11 cellular contexts compared by ENCODE assay signal in the genomic region with DNA sequence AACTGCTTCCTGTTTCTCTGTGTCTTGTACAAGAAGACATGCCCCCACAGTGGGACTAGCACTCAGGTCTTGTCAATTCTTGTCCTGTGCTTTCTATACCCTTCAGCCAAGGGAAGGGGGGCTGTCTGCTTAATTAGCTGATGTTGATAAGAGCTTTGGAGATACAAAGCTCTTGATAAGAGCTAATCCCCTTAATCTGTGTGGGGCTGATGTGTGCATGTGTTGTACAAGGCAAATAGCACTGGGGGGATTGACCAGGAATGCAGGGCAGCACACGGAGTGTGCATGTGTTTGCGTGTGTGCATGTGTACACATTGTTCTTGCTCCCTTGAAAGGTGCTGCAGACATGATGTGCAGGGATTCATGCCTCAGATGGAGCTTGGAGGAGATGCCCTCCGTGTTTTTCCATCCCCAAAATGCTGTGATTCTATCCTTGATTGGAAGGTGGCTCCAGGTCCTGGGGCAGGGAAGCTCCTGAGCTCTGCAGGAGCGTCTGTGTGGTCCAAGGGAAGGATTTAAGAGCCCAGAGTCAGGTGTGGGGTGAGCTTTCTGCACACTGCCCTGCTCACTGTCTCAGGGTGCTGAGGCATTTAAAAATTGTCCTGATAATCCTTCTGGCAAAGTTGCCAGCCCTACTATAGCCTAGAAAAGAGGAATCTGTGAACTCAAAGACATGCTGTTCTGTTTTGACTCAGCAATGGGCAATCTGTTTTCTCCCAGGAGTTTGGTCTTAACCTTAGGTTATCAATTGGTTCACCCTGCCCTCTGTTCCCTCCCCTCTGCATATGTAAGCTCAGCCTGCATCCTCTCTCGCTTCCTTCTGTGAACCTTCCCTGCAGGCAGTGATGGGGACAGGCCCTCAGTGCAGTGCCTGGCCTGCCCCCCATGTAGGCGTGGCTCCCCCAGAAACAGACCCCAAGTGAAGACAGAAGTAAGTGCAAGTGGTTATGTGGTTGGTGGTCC.
DNase-seq lines count a peak whose midpoint lies in the region; ATAC-seq and TF ChIP-seq lines count a peak whose summit lies in the region.
"Had no signal": no experiment of that assay in that cellular context is flagged by ENCODE, and none has a peak within 500 bp of the region (broad histone marks: within the 10 kb centered on the region; RNA-seq: fewer than 3 reads in every experiment).

No MANE protein-coding gene starts in this region.

- H3K9ac ChIP-seq in HCT116 (ENCODE audit: low read length) = no peak overlapping the region

- peaks cover 12% of the 10 kb centered on the region for H3K4me1 Mint-ChIP-seq in stimulated activated naive CD8-positive, alpha-beta T cell treated with anti-CD3 and anti-CD28 coated beads, Interleukin-15, Interleukin-2, amounts not matched to agents 100 ng/mL and 50 ng/mL, for 24 hours (ENCODE audit: low read depth)
- H3K4me1 Mint-ChIP-seq in stimulated activated naive CD8-positive, alpha-beta T cell treated with anti-CD3 and anti-CD28 coated beads, Interleukin-15, amount 100 ng/mL, for 72 hours = peaks cover 17% of the 10 kb centered on the region

- H3K4me1 ChIP-seq in HCT116 (ENCODE audit: control insufficient read depth in 1 of 2, insufficient read depth in 2 of 2, low read length in 2 of 2) (peaks cover 9 to 15% of the 10 kb centered on the region in 2 experiments), BE2C (no peaks in the 10 kb centered on the region; the same call in none of the 2 replicates)

- peaks cover 9% of the 10 kb centered on the region for H3K9me3 Mint-ChIP-seq in stimulated activated naive CD8-positive, alpha-beta T cell treated with anti-CD3 and anti-CD28 coated beads, Interleukin-15, Interleukin-2, amounts not matched to agents 100 ng/mL and 50 ng/mL, for 24 hours
- H3K9me3 Mint-ChIP-seq in stimulated activated naive CD8-positive, alpha-beta T cell treated with anti-CD3 and anti-CD28 coated beads, Interleukin-15, amount 100 ng/mL, for 72 hours = peaks cover 12 to 20% of the 10 kb centered on the region in 2 donors

- H4K20me1 ChIP-seq in HCT116 (ENCODE audit: insufficient read depth) = no peaks in the 10 kb centered on the region

- H3K36me3 Mint-ChIP-seq in stimulated activated naive CD8-positive, alpha-beta T cell treated with anti-CD3 and anti-CD28 coated beads, Interleukin-15, Interleukin-2, amounts not matched to agents 100 ng/mL and 50 ng/mL, for 24 hours (ENCODE audit: low read depth) = no peaks in the 10 kb centered on the region

- H3K27ac ChIP-seq in HCT116 (ENCODE audit: low read depth, low read length) = no peak overlapping the region
- H3K27ac ChIP-seq: cardiac muscle cell, RWPE1 had no signal

- DNase-seq in stimulated activated naive CD8-positive, alpha-beta T cell treated with anti-CD3 and anti-CD28 coated beads, Interleukin-15, Interleukin-2, amounts not matched to agents 100 U/mL and 50 U/mL, for 24 hours = no peak
- DNase-seq in HCT116 (ENCODE audit: low read depth, low spot score) (no peak), NCI-H345 treated with DMSO at 0.1 percent for 48 hours (lab: John Stamatoyannopoulos, UW; ENCODE audit: unreplicated experiment) (no peak), NCI-H146 treated with DMSO at 0.1 percent for 48 hours (lab: John Stamatoyannopoulos, UW; ENCODE audit: unreplicated experiment) (no peak), BE2C (no peak)
- DNase-seq in stimulated activated naive CD8-positive, alpha-beta T cell treated with anti-CD3 and anti-CD28 coated beads, Interleukin-15, amount 100 ng/mL, for 72 hours = peak in 1 of 2 donors; percentile 13
- DNase-seq: activated CD4-positive, alpha-beta T cell treated with anti-CD3 and anti-CD28 coated beads, Interleukin-2, amount 50 U/mL, for 4 hours had no signal

- no TSS peak for BruUV-seq in HCT116 (replicated peaks; lab: Mats Ljungman, UMichigan)

- RAD21 ChIA-PET in HCT116 (lab: Charles Lee; ENCODE audit: low non-redundant PET in 1 of 2, low total read pairs in 2 of 2, uncharacterized antibody in 2 of 2, unreplicated experiment in 2 of 2) = no interaction called here

- TF ChIP-seq CTCF in HCT116 (IDR thresholded peaks at IDR 0.05 in 2 of 3, conservative IDR thresholded peaks at IDR 0.05 in 1 of 3; ENCODE audit: borderline replicate concordance in 1 of 3, insufficient read depth in 1 of 3, low read depth in 2 of 3, low read length in 2 of 3) (no peak), BE2C (IDR thresholded peaks at IDR 0.05; ENCODE audit: low read depth, low read length) (no peak)

- POLR2A ChIA-PET in HCT116 (lab: Charles Lee) = no interaction called here

- no peaks in the 10 kb centered on the region for H3K27me3 ChIP-seq in HCT116 (ENCODE audit: insufficient read depth, low read length)
- H3K27me3 ChIP-seq in BE2C = no peaks in the 10 kb centered on the region

- H3K9me3 ChIP-seq in HCT116 (ENCODE audit: control insufficient read depth in 1 of 2, insufficient read depth in 1 of 2, low read depth in 1 of 2, low read length in 2 of 2) = peaks cover 0 to 2% of the 10 kb centered on the region in 2 experiments; a peak in 2 of 4 replicates
- no peaks in the 10 kb centered on the region for H3K9me3 ChIP-seq in BE2C

- peak overlapping the region; percentile 51 for H3K4me2 ChIP-seq in HCT116 (ENCODE audit: low read length)

- H3K9me2 ChIP-seq in HCT116 (ENCODE audit: insufficient read depth) = no peaks in the 10 kb centered on the region

- no peak for TF ChIP-seq RAD21 in HCT116 (IDR thresholded peaks at IDR 0.05; ENCODE audit: low read depth)

- ATAC-seq in stimulated activated naive CD8-positive, alpha-beta T cell treated with anti-CD3 and anti-CD28 coated beads, Interleukin-15, Interleukin-2, amounts not matched to agents 100 U/mL and 50 U/mL, for 24 hours = no peak
- ATAC-seq in HCT116 (no peak), HG03558 (IDR thresholded peaks at IDR 0.05; ENCODE audit: extremely low read depth, unreplicated experiment) (peak; percentile 51)
- peak; percentile 49 for ATAC-seq in stimulated activated naive CD8-positive, alpha-beta T cell treated with anti-CD3 and anti-CD28 coated beads, Interleukin-15, amount 100 ng/mL, for 72 hours

- no peaks in the 10 kb centered on the region for H3K27me3 Mint-ChIP-seq in stimulated activated naive CD8-positive, alpha-beta T cell treated with anti-CD3 and anti-CD28 coated beads, Interleukin-15, Interleukin-2, amounts not matched to agents 100 ng/mL and 50 ng/mL, for 24 hours
- peaks cover 23% of the 10 kb centered on the region for H3K27me3 Mint-ChIP-seq in stimulated activated naive CD8-positive, alpha-beta T cell treated with anti-CD3 and anti-CD28 coated beads, Interleukin-15, amount 100 ng/mL, for 72 hours

- H3K36me3 ChIP-seq in HCT116 (ENCODE audit: control insufficient read depth in 1 of 2, insufficient read depth in 2 of 2, low read length in 2 of 2) (no peaks in the 10 kb centered on the region), BE2C (no peaks in the 10 kb centered on the region)
- H3K36me3 ChIP-seq: cardiac muscle cell had no signal

- H3K27ac Mint-ChIP-seq in stimulated activated naive CD8-positive, alpha-beta T cell treated with anti-CD3 and anti-CD28 coated beads, Interleukin-15, Interleukin-2, amounts not matched to agents 100 ng/mL and 50 ng/mL, for 24 hours = peak overlapping the region; percentile 27
- peak overlapping the region; percentile 55 to 69 for H3K27ac Mint-ChIP-seq in stimulated activated naive CD8-positive, alpha-beta T cell treated with anti-CD3 and anti-CD28 coated beads, Interleukin-15, amount 100 ng/mL, for 72 hours

- H3K79me2 ChIP-seq in HCT116 (ENCODE audit: insufficient read depth, low read length) = no peaks in the 10 kb centered on the region

- H3K4me3 ChIP-seq in HCT116 (replicated peaks in 1 of 2; ENCODE audit: low read depth in 1 of 2, low read length in 2 of 2) (no peak overlapping the region), BE2C (ENCODE audit: low read depth, low read length) (no peak overlapping the region)
- H3K4me3 ChIP-seq: cardiac muscle cell had no signal

- no peak overlapping the region for H3K4me3 Mint-ChIP-seq in stimulated activated naive CD8-positive, alpha-beta T cell treated with anti-CD3 and anti-CD28 coated beads, Interleukin-15, Interleukin-2, amounts not matched to agents 100 ng/mL and 50 ng/mL, for 24 hours
- peak overlapping the region in 1 of 2 donors; percentile 81 for H3K4me3 Mint-ChIP-seq in stimulated activated naive CD8-positive, alpha-beta T cell treated with anti-CD3 and anti-CD28 coated beads, Interleukin-15, amount 100 ng/mL, for 72 hours

- CTCF ChIA-PET in HCT116 (lab: Charles Lee) = interaction anchor here (0.6 to 1.0 kb wide), 2 partner anchors 8 to 12 kb away, joined by 3 read pairs; no protein-coding TSS in a partner anchor

- intact Hi-C loops in HCT116 (cut with micrococcal nuclease) = no loop called here

- no peak for TF ChIP-seq POLR2A in HCT116 (IDR thresholded peaks at IDR 0.05; ENCODE audit: borderline replicate concordance, extremely low read depth, insufficient read depth, insufficient read length)

- H2AFZ ChIP-seq in HCT116 (ENCODE audit: low read depth, low read length, poor library complexity, severe bottlenecking) = no peak overlapping the region

TF ChIP-seq in HCT116, 20 proteins besides CTCF, POLR2A, EP300 and RAD21:
- no peak for TF ChIP-seq EZH2phosphoT487 (IDR thresholded peaks at IDR 0.05; ENCODE audit: borderline replicate concordance)

Comparison
In these comparisons a context has a peak if more than half of its experiments do, and no peak if none do; other contexts are left out.
1. ATAC-seq: peak in HG03558 (single experiment) and stimulated activated naive CD8-positive, alpha-beta T cell treated with anti-CD3 and anti-CD28 coated beads, Interleukin-15, amount 100 ng/mL, for 72 hours (single experiment); none in stimulated activated naive CD8-positive, alpha-beta T cell treated with anti-CD3 and anti-CD28 coated beads, Interleukin-15, Interleukin-2, amounts not matched to agents 100 U/mL and 50 U/mL, for 24 hours (single experiment) and HCT116 (single experiment).